10 cellular contexts compared by ENCODE assay signal in the genomic region with DNA sequence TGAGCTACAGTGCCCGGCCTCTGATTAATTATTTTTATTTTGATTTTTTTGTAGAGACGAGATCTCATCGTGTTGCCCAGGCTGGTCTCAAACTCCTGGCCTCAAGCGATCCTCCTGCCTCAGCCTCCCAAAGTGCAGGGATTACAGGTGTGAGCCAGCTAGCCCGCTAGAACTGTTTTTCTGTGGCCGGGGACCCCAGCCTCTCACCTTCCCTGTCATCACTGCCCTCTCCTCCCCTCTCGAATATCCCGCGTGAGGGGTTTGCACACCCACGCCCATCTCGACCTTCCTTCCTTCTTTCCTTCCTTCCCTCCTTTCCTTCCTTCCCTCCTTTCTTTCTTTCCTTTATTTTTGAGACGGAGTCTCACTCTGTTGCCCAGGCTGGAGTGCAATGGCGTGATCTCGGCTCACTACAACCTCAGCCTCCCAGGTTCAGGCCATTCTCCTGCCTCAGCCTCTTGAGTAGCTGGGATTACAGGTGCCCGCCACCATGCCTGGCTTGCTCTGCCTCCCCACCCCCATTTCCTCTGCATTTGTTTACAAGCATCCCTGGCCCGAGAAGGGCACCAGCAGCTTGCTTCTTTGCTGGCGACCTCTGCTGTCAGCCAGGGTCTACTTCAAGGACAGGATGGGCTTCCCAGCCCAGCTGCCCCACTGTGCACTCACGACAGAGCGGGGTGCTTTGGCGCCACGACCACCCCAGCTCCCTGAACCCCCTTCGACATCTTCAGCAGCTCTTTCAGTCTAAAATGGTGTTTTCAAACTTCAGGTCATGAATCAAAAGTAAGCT. TPM values are rescaled to one million over a fixed set of nuclear protein-coding genes. Genes with fewer than 3 reads are reported as not detected.
A peak's percentile ranks its signal among the peaks of the same experiment; 100 is the strongest.
DNase-seq lines count a peak whose midpoint lies in the region; ATAC-seq and TF ChIP-seq lines count a peak whose summit lies in the region.
"Had no signal": no experiment of that assay in that cellular context is flagged by ENCODE, and none has a peak within 500 bp of the region (broad histone marks: within the 10 kb centered on the region; RNA-seq: fewer than 3 reads in every experiment).

No MANE protein-coding gene starts in this region.

- H3K4me1 Mint-ChIP-seq in stimulated activated naive CD8-positive, alpha-beta T cell treated with anti-CD3 and anti-CD28 coated beads, Interleukin-15, Interleukin-2, amounts not matched to agents 100 ng/mL and 50 ng/mL, for 24 hours (ENCODE audit: low read depth) = peaks cover 40% of the 10 kb centered on the region
- H3K4me1 Mint-ChIP-seq in type B pancreatic cell (ENCODE audit: unreplicated experiment) = peaks cover 9% of the 10 kb centered on the region
- H3K4me1 Mint-ChIP-seq in CD8-positive, alpha-beta memory T cell = peaks cover 8 to 28% (median 10%) of the 10 kb centered on the region in 3 donors

- H3K27me3 ChIP-seq in sigmoid colon = peaks cover 0 to 7% (median 0%) of the 10 kb centered on the region in 3 donors
- no peaks in the 10 kb centered on the region for H3K27me3 ChIP-seq in CD8-positive, alpha-beta memory T cell (ENCODE audit: insufficient read depth, low read length, poor library complexity, severe bottlenecking)

- no peak for DNase-seq in stimulated activated naive CD8-positive, alpha-beta T cell treated with anti-CD3 and anti-CD28 coated beads, Interleukin-15, Interleukin-2, amounts not matched to agents 100 U/mL and 50 U/mL, for 24 hours
- DNase-seq in NCI-H510A treated with DMSO at 0.1 percent for 48 hours (lab: John Stamatoyannopoulos, UW) = peak; percentile 35
- DNase-seq in choroid plexus epithelial cell (ENCODE audit: low read depth) = peak; percentile 44
- no peak for DNase-seq in type B pancreatic cell (ENCODE audit: extremely low spot score, unreplicated experiment)
- no peak for DNase-seq in sigmoid colon
- no peak for DNase-seq in CD8-positive, alpha-beta memory T cell
- DNase-seq: activated T-cell treated with anti-CD3 and anti-CD28 coated beads, Interleukin-2, amount 50 U/mL, for 48 hours had no signal

- POLR2A ChIA-PET in CD8-positive, alpha-beta memory T cell (lab: Charles Lee) = no interaction called here

- H3K27ac ChIP-seq in sigmoid colon = no peak overlapping the region
- no peak overlapping the region for H3K27ac ChIP-seq in CD8-positive, alpha-beta memory T cell (ENCODE audit: low read depth, low read length)

- no peaks in the 10 kb centered on the region for H3K36me3 ChIP-seq in sigmoid colon
- no peaks in the 10 kb centered on the region for H3K36me3 ChIP-seq in CD8-positive, alpha-beta memory T cell (ENCODE audit: insufficient read depth, low read length)

- H3K9me3 ChIP-seq in sigmoid colon = no peaks in the 10 kb centered on the region
- H3K9me3 ChIP-seq in CD8-positive, alpha-beta memory T cell (ENCODE audit: low read length) = no peaks in the 10 kb centered on the region

- no peak for TF ChIP-seq EP300 in sigmoid colon (IDR thresholded peaks at IDR 0.05)

- H3K9me3 Mint-ChIP-seq in stimulated activated naive CD8-positive, alpha-beta T cell treated with anti-CD3 and anti-CD28 coated beads, Interleukin-15, Interleukin-2, amounts not matched to agents 100 ng/mL and 50 ng/mL, for 24 hours = no peaks in the 10 kb centered on the region
- no peaks in the 10 kb centered on the region for H3K9me3 Mint-ChIP-seq in type B pancreatic cell
- peaks cover 0 to 3% (median 0%) of the 10 kb centered on the region in 5 donors for H3K9me3 Mint-ChIP-seq in CD8-positive, alpha-beta memory T cell

- peak overlapping the region; percentile 50 for H3K27ac Mint-ChIP-seq in stimulated activated naive CD8-positive, alpha-beta T cell treated with anti-CD3 and anti-CD28 coated beads, Interleukin-15, Interleukin-2, amounts not matched to agents 100 ng/mL and 50 ng/mL, for 24 hours
- no peak overlapping the region for H3K27ac Mint-ChIP-seq in type B pancreatic cell
- H3K27ac Mint-ChIP-seq in CD8-positive, alpha-beta memory T cell = peak overlapping the region in 4 of 8 donors; percentile 24 to 79 (median 64)

- TF ChIP-seq CTCF in choroid plexus epithelial cell (conservative IDR thresholded peaks at IDR 0.05; ENCODE audit: low read depth, low read length) = peak; percentile 51
- TF ChIP-seq CTCF in type B pancreatic cell (conservative IDR thresholded peaks at IDR 0.05) = peak; percentile 47
- TF ChIP-seq CTCF in sigmoid colon (IDR thresholded peaks at IDR 0.05) = no peak

- H3K4me3 Mint-ChIP-seq in stimulated activated naive CD8-positive, alpha-beta T cell treated with anti-CD3 and anti-CD28 coated beads, Interleukin-15, Interleukin-2, amounts not matched to agents 100 ng/mL and 50 ng/mL, for 24 hours = no peak overlapping the region
- no peak overlapping the region for H3K4me3 Mint-ChIP-seq in type B pancreatic cell
- no peak overlapping the region for H3K4me3 Mint-ChIP-seq in CD8-positive, alpha-beta memory T cell

- H3K4me3 ChIP-seq in choroid plexus epithelial cell (ENCODE audit: low read depth, low read length) (no peak overlapping the region), sigmoid colon (no peak overlapping the region)
- H3K4me3 ChIP-seq in CD8-positive, alpha-beta memory T cell (ENCODE audit: low read length) = no peak overlapping the region

- peaks cover 0 to 15% (median 2%) of the 10 kb centered on the region in 4 donors for H3K4me1 ChIP-seq in sigmoid colon
- H3K4me1 ChIP-seq in CD8-positive, alpha-beta memory T cell (ENCODE audit: insufficient read depth, low read length) = peaks cover 22% of the 10 kb centered on the region

- intact Hi-C loops in sigmoid colon (cut with DNase I) = loop anchor here (10.0 kb wide), 1 partner anchor 82 kb away; no protein-coding TSS in a partner anchor

- WGBS in sigmoid colon, 2 donors = 78 to 85% methylated on average over 22 of the region's 22 CpGs

- TF ChIP-seq POLR2A in sigmoid colon (IDR thresholded peaks at IDR 0.05) = no peak

- no peaks in the 10 kb centered on the region for H3K27me3 Mint-ChIP-seq in stimulated activated naive CD8-positive, alpha-beta T cell treated with anti-CD3 and anti-CD28 coated beads, Interleukin-15, Interleukin-2, amounts not matched to agents 100 ng/mL and 50 ng/mL, for 24 hours
- no peaks in the 10 kb centered on the region for H3K27me3 Mint-ChIP-seq in type B pancreatic cell
- no peaks in the 10 kb centered on the region for H3K27me3 Mint-ChIP-seq in CD8-positive, alpha-beta memory T cell

- no peaks in the 10 kb centered on the region for H3K36me3 Mint-ChIP-seq in stimulated activated naive CD8-positive, alpha-beta T cell treated with anti-CD3 and anti-CD28 coated beads, Interleukin-15, Interleukin-2, amounts not matched to agents 100 ng/mL and 50 ng/mL, for 24 hours (ENCODE audit: low read depth)
- H3K36me3 Mint-ChIP-seq in type B pancreatic cell = no peaks in the 10 kb centered on the region
- no peaks in the 10 kb centered on the region for H3K36me3 Mint-ChIP-seq in CD8-positive, alpha-beta memory T cell

- ATAC-seq in stimulated activated naive CD8-positive, alpha-beta T cell treated with anti-CD3 and anti-CD28 coated beads, Interleukin-15, Interleukin-2, amounts not matched to agents 100 U/mL and 50 U/mL, for 24 hours = no peak
- no peak for ATAC-seq in HG03196 (IDR thresholded peaks at IDR 0.05; ENCODE audit: unreplicated experiment)
- ATAC-seq: sciatic nerve had no signal

- CTCF ChIA-PET in CD8-positive, alpha-beta memory T cell (lab: Charles Lee) = interaction anchor here (0.7 to 0.9 kb wide), 2 partner anchors 31 to 78 kb away, joined by 3 read pairs; no protein-coding TSS in a partner anchor

RNA-seq across cellular contexts. Expression of gene TRAF3, which starts 4.3 kb away (rescaled TPM):
- total RNA-seq in type B pancreatic cell (ENCODE audit: low replicate concordance) (19.2 and 24.0 TPM in 2 replicates), sigmoid colon (10 to 100 TPM in 3 of 4 donors, 1 to 10 TPM in 1; 9.5 to 16.1 (median 13.3) TPM)
- polyA plus RNA-seq in sigmoid colon = 10 to 100 TPM; 10.8 to 18.6 (median 12.3) TPM
- total RNA-seq in CD8-positive, alpha-beta memory T cell = 10 to 100 TPM; 61.6 to 62.0 TPM
- 16.3 TPM for polyA plus RNA-seq in CD8-positive, alpha-beta memory T cell

Comparison
In these comparisons a context has a peak if more than half of its experiments do, and no peak if none do; other contexts are left out.
1. DNase-seq: peak in NCI-H510A treated with DMSO at 0.1 percent for 48 hours (single experiment) and choroid plexus epithelial cell (single experiment); none in stimulated activated naive CD8-positive, alpha-beta T cell treated with anti-CD3 and anti-CD28 coated beads, Interleukin-15, Interleukin-2, amounts not matched to agents 100 U/mL and 50 U/mL, for 24 hours (single experiment), type B pancreatic cell (single experiment), sigmoid colon (single experiment) and CD8-positive, alpha-beta memory T cell (0 of 5).
2. CTCF ChIP-seq: peak in choroid plexus epithelial cell (single experiment) and type B pancreatic cell (single experiment); none in sigmoid colon (0 of 4).